12 cellular contexts compared by ENCODE assay signal in genomic region chr18:79788096-79789085, GRCh38. TPM values are rescaled to one million over a fixed set of nuclear protein-coding genes. Genes with fewer than 3 reads are reported as not detected.
DNase-seq lines count a peak whose midpoint lies in the region; ATAC-seq and TF ChIP-seq lines count a peak whose summit lies in the region.
"Had no signal": no experiment of that assay in that cellular context is flagged by ENCODE, and none has a peak within 500 bp of the region (broad histone marks: within the 10 kb centered on the region; RNA-seq: fewer than 3 reads in every experiment).

No MANE protein-coding gene starts in this region.

- H3K4me3 ChIP-seq in right atrium auricular region (peak overlapping the region in 1 of 2 donors; percentile 35), upper lobe of left lung (peak overlapping the region in 3 of 4 donors; percentile 13 to 34 (median 26))

- peaks cover 3% of the 10 kb centered on the region for H3K36me3 Mint-ChIP-seq in endothelial cell (ENCODE audit: low read depth, unreplicated experiment)
- no peaks in the 10 kb centered on the region for H3K36me3 Mint-ChIP-seq in mesothelial cell of epicardium

- H3K36me3 ChIP-seq in right atrium auricular region (no peaks in the 10 kb centered on the region), upper lobe of left lung (no peaks in the 10 kb centered on the region)
- H3K36me3 ChIP-seq: Peyer's patch had no signal

- TF ChIP-seq CTCF in right atrium auricular region (IDR thresholded peaks at IDR 0.05) (no peak), endothelial cell (IDR thresholded peaks at IDR 0.05; ENCODE audit: unreplicated experiment) (peak; percentile 41), mesothelial cell of epicardium (IDR thresholded peaks at IDR 0.05; ENCODE audit: unreplicated experiment) (peak; percentile 33), upper lobe of left lung (IDR thresholded peaks at IDR 0.05) (no peak)

- DNase-seq in cardiac septum (ENCODE audit: low spot score) (peak; percentile 63), right atrium auricular region (ENCODE audit: low spot score) (no peak), endothelial cell (ENCODE audit: low spot score) (peak; percentile 37), mesothelial cell of epicardium (ENCODE audit: low spot score in 2 of 2, unreplicated experiment in 2 of 2) (no peak), upper lobe of left lung (peak; percentile 20 to 83), SIG-M5 treated with dmso at 0.1 percent for 504 hours (lab: John Stamatoyannopoulos, UW; ENCODE audit: unreplicated experiment) (no peak), AG08396 (ENCODE audit: low spot score) (no peak)
- DNase-seq: substantia nigra had no signal

- peaks cover 18% of the 10 kb centered on the region for H3K27me3 Mint-ChIP-seq in endothelial cell (ENCODE audit: unreplicated experiment)
- H3K27me3 Mint-ChIP-seq in mesothelial cell of epicardium (ENCODE audit: low read depth), result peaks cover 89% of the 10 kb centered on the region

- ATAC-seq in upper lobe of left lung (ENCODE audit: low FRiP score in 2 of 2) (no peak), GM18505 (IDR thresholded peaks at IDR 0.05; ENCODE audit: unreplicated experiment) (no peak)

- H3K4me1 ChIP-seq in right atrium auricular region, result peaks cover 0 to 9% of the 10 kb centered on the region in 2 donors
- H3K4me1 ChIP-seq in upper lobe of left lung, result peaks cover 16 to 36% (median 21%) of the 10 kb centered on the region in 4 donors

- intact Hi-C loops in cardiac septum (cut with DNase I), result no loop called here

- H3K9me3 ChIP-seq in right atrium auricular region, result no peaks in the 10 kb centered on the region
- H3K9me3 ChIP-seq in upper lobe of left lung, result no peaks in the 10 kb centered on the region
- H3K9me3 ChIP-seq: Peyer's patch had no signal

- WGBS in upper lobe of left lung, 2 donors, result 45 to 48% methylated on average over 20 to 22 of the region's 101 CpGs

- H3K4me1 Mint-ChIP-seq in endothelial cell (ENCODE audit: unreplicated experiment) (peaks cover 13% of the 10 kb centered on the region), mesothelial cell of epicardium (peaks cover 12% of the 10 kb centered on the region)

- no peak overlapping the region for H3K27ac Mint-ChIP-seq in endothelial cell (ENCODE audit: unreplicated experiment)
- no peak overlapping the region for H3K27ac Mint-ChIP-seq in mesothelial cell of epicardium

- H3K4me3 Mint-ChIP-seq in endothelial cell (ENCODE audit: unreplicated experiment) (no peak overlapping the region), mesothelial cell of epicardium (peak overlapping the region; percentile 42)

- TF ChIP-seq POLR2A in upper lobe of left lung (IDR thresholded peaks at IDR 0.05) (no peak), GM18505 (IDR thresholded peaks at IDR 0.05; ENCODE audit: borderline replicate concordance, extremely low read depth, insufficient read depth, insufficient read length) (no peak)

- H3K9me3 Mint-ChIP-seq in endothelial cell (ENCODE audit: unreplicated experiment), result no peaks in the 10 kb centered on the region
- H3K9me3 Mint-ChIP-seq in mesothelial cell of epicardium, result no peaks in the 10 kb centered on the region

- H3K27ac ChIP-seq in right atrium auricular region (no peak overlapping the region), upper lobe of left lung (no peak overlapping the region)
- H3K27ac ChIP-seq: Peyer's patch had no signal

- TF ChIP-seq EP300 in upper lobe of left lung (IDR thresholded peaks at IDR 0.05), result no peak

- H3K27me3 ChIP-seq in right atrium auricular region (peaks cover 8 to 26% of the 10 kb centered on the region in 2 donors), upper lobe of left lung (peaks cover 0 to 18% (median 13%) of the 10 kb centered on the region in 4 donors)

RNA-seq across cellular contexts. Expression of gene KCNG2, which starts 9.3 kb away (rescaled TPM):
- total RNA-seq in cardiac septum, result 0.32 TPM
- not detected for total RNA-seq in right atrium auricular region
- total RNA-seq in endothelial cell (ENCODE audit: unreplicated experiment), result 0.56 TPM
- 0.14 TPM in 1 of 3 replicates, not detected in the others for total RNA-seq in mesothelial cell of epicardium
- 1 to 10 TPM in 1 of 6 donors, under 1 TPM in 3, not detected in 2; 0.49 to 1.1 (median 0.73) TPM for total RNA-seq in upper lobe of left lung
- total RNA-seq: A673, M059J had no signal

Comparison
In these comparisons a context has a peak if more than half of its experiments do, and no peak if none do; other contexts are left out.
1. DNase-seq: peak in cardiac septum (single experiment), endothelial cell (single experiment) and upper lobe of left lung (2 of 2); none in right atrium auricular region (single experiment), mesothelial cell of epicardium (0 of 2), SIG-M5 treated with dmso at 0.1 percent for 504 hours (single experiment) and AG08396 (single experiment).
2. CTCF ChIP-seq: peak in endothelial cell (single experiment) and mesothelial cell of epicardium (single experiment); none in right atrium auricular region (0 of 2) and upper lobe of left lung (0 of 6).